Comparison of ENCODE assay signal across 31 cellular contexts in the genomic region with DNA sequence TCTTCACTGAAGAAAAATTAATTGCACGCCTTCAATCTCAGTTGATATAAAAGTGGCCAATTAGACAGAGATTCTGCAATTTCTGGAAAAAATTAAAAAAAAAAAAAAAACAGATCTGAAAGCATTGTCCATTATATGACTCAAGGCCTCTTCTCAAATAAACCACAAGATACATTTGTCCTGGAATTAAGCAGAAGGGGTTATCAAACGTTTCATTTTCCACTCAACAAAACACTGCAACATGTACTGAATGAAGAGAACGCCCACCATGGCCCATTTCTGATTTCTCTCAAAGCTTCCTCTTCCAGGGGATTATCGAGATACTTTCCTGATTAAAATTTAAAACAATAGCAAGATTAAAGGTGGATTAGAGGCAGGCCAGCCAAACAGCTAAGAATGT. TPM values are rescaled to one million over a fixed set of nuclear protein-coding genes. Genes with fewer than 3 reads are reported as not detected.
"Had no signal": no experiment of that assay in that cellular context is flagged by ENCODE, and none has a peak within 500 bp of the region (broad histone marks: within the 10 kb centered on the region; RNA-seq: fewer than 3 reads in every experiment).

No MANE protein-coding gene starts in this region.

- H3K9me3 ChIP-seq: adrenal gland, ascending aorta, breast epithelium, colonic mucosa, esophagus squamous epithelium had no signal

- DNase-seq: activated CD4-positive, alpha-beta memory T cell treated with anti-CD3 and anti-CD28 coated beads for 36 hours; activated CD4-positive, alpha-beta T cell treated with anti-CD3 and anti-CD28 coated beads for 1 hour; activated CD4-positive, alpha-beta T cell treated with anti-CD3 and anti-CD28 coated beads for 4 hours; activated CD4-positive, alpha-beta T cell treated with anti-CD3 and anti-CD28 coated beads, Interleukin-2, amount 50 U/mL, for 1 hour; activated CD8-positive, alpha-beta memory T cell treated with anti-CD3 and anti-CD28 coated beads, Interleukin-2, amount 10 ng/mL, durations not matched to agents 7 days and 5 days; activated CD8-positive, alpha-beta memory T cell treated with anti-CD3 and anti-CD28 coated beads, Interleukin-2, amount 50 U/mL, for 4 hours; activated CD8-positive, alpha-beta T cell treated with anti-CD3 and anti-CD28 coated beads, Interleukin-2, amount 10 ng/mL, durations not matched to agents 7 days and 5 days; activated effector memory CD4-positive, alpha-beta T cell treated with anti-CD3 and anti-CD28 coated beads, Interleukin-2, amount 50 U/mL, for 16 hours; activated naive CD4-positive, alpha-beta T cell treated with anti-CD3 and anti-CD28 coated beads for 36 hours; activated naive CD8-positive, alpha-beta T cell treated with anti-CD3 and anti-CD28 coated beads for 36 hours; activated naive CD8-positive, alpha-beta T cell treated with anti-CD3 and anti-CD28 coated beads, Interleukin-2, amount 50 U/mL, for 24 hours; activated T-cell treated with anti-CD3 and anti-CD28 coated beads, Interleukin-2, amount 50 U/mL, for 1 hour; activated T-cell treated with anti-CD3 and anti-CD28 coated beads, Interleukin-2, amount 50 U/mL, for 48 hours; adrenal gland; central memory CD4-positive, alpha-beta T cell; cerebellar nuclear complex; colonic mucosa; effector CD8-positive, alpha-beta T cell; esophagus squamous epithelium; foreskin fibroblast; head of caudate nucleus; T-helper 2 cell had no signal

- ATAC-seq: activated CD8-positive, alpha-beta memory T cell treated with anti-CD3 and anti-CD28 coated beads, Interleukin-2, amount 10 ng/mL, durations not matched to agents 7 days and 5 days; activated CD8-positive, alpha-beta T cell treated with anti-CD3 and anti-CD28 coated beads, Interleukin-2, amount 10 ng/mL, durations not matched to agents 7 days and 5 days; activated naive CD8-positive, alpha-beta T cell treated with anti-CD3 and anti-CD28 coated beads, Interleukin-2, amount 50 U/mL, for 24 hours; WTC11 had no signal

- H3K4me1 ChIP-seq: adrenal gland, ascending aorta, breast epithelium, colonic mucosa had no signal

- H3K36me3 ChIP-seq: adrenal gland, ascending aorta, breast epithelium, cardiac muscle cell, colonic mucosa, esophagus squamous epithelium had no signal

- H3K27ac ChIP-seq: adrenal gland, ascending aorta, breast epithelium, cardiac muscle cell, colonic mucosa, epithelial cell of prostate, esophagus squamous epithelium had no signal

- H3K27me3 ChIP-seq: adrenal gland, ascending aorta, breast epithelium had no signal

- H3K4me3 ChIP-seq: adrenal gland, ascending aorta, breast epithelium, cardiac muscle cell, colonic mucosa, esophagus squamous epithelium had no signal

RNA-seq across cellular contexts. Expression of gene PAPPA, which starts 5.8 kb away (rescaled TPM):
- total RNA-seq: activated CD4-positive, alpha-beta memory T cell treated with anti-CD3 and anti-CD28 coated beads for 36 hours; activated CD8-positive, alpha-beta memory T cell treated with anti-CD3 and anti-CD28 coated beads for 36 hours; activated CD8-positive, alpha-beta memory T cell treated with anti-CD3 and anti-CD28 coated beads, Interleukin-2, amount 10 ng/mL, durations not matched to agents 7 days and 5 days; activated CD8-positive, alpha-beta T cell treated with anti-CD3 and anti-CD28 coated beads, Interleukin-2, amount 10 ng/mL, durations not matched to agents 7 days and 5 days; activated naive CD4-positive, alpha-beta T cell treated with anti-CD3 and anti-CD28 coated beads for 36 hours; activated naive CD8-positive, alpha-beta T cell treated with anti-CD3 and anti-CD28 coated beads for 36 hours; activated T-helper 1 cell treated with anti-CD3 and anti-CD28 coated beads, Interleukin-12 subunit alpha, Interleukin-12 subunit beta, Interleukin-2, Interleukin-4 antibody, amounts not matched to agents 30 ng/mL and 10 ng/mL and 1 ng/mL, durations not matched to agents 14 hours and 24 hours and 36 hours; activated T-helper 2 cell treated with anti-CD3 and anti-CD28 coated beads, Interferon-gamma antibody, Interleukin-2, Interleukin-4, amounts not matched to agents 10 μg/mL and 5 μg/mL and 100 μg/mL, durations not matched to agents 14 hours and 24 hours and 36 hours; T-helper 1 cell treated with Interleukin-12 subunit alpha and Interleukin-12 subunit beta and Interleukin-4 antibody, amounts not matched to agents 30 ng/mL and 1 ng/mL, for 36 hours had no signal
